16 cellular contexts compared by ENCODE assay signal in the genomic region with DNA sequence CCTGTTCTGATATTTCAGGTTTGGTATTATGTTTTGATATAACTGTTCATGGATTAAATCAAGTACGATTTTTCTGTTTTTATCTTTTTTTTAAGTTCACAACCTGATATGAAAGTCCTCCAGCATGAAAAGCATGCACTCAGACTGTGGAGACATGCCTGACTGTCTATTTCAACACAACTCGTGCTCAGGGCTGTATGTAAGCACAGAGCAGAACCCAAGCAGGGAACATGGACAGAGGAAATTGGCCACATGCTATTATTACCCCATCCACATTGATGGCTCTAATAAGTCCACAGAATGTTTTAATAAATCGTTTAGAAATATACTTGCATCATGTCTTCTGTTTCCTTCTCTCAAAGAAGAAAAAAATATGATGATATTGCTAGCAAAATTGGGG.
DNase-seq lines count a peak whose midpoint lies in the region; ATAC-seq and TF ChIP-seq lines count a peak whose summit lies in the region.
"Had no signal": no experiment of that assay in that cellular context is flagged by ENCODE, and none has a peak within 500 bp of the region (broad histone marks: within the 10 kb centered on the region; RNA-seq: fewer than 3 reads in every experiment).

No MANE protein-coding gene starts in this region.

- no peaks in the 10 kb centered on the region for H3K36me3 Mint-ChIP-seq in CD14-positive monocyte
- H3K36me3 Mint-ChIP-seq: CD8-positive, alpha-beta T cell had no signal

- in situ Hi-C loops in brain microvascular endothelial cell (cut with HindIII; ENCODE audit: low pct_ligation_motif_present, low sequenced_read_pairs): no loop called here

- ATAC-seq in Right ventricle myocardium inferior (peak; percentile 97), heart right ventricle (peak in 6 of 8 donors; percentile 64 to 93 (median 83)), right cardiac atrium (peak; percentile 84 to 85)
- ATAC-seq: CD8-positive, alpha-beta T cell; GM12878 had no signal

- H3K4me3 Mint-ChIP-seq in CD14-positive monocyte: no peak overlapping the region
- H3K4me3 Mint-ChIP-seq: CD8-positive, alpha-beta T cell; H9 had no signal

- no peaks in the 10 kb centered on the region for H3K27me3 Mint-ChIP-seq in CD14-positive monocyte (ENCODE audit: low read depth in 3 of 3)

- no peak overlapping the region for H3K27ac Mint-ChIP-seq in CD14-positive monocyte
- H3K27ac Mint-ChIP-seq: CD8-positive, alpha-beta T cell; H9 had no signal

- no peaks in the 10 kb centered on the region for H3K27me3 ChIP-seq in right atrium auricular region
- no peaks in the 10 kb centered on the region for H3K27me3 ChIP-seq in heart right ventricle
- H3K27me3 ChIP-seq in right cardiac atrium (ENCODE audit: control insufficient read depth, insufficient read depth): no peaks in the 10 kb centered on the region
- H3K27me3 ChIP-seq in brain microvascular endothelial cell (replicated peaks): no peaks in the 10 kb centered on the region
- H3K27me3 ChIP-seq: BLaER1 had no signal

- H3K4me3 ChIP-seq in right atrium auricular region (no peak overlapping the region), heart right ventricle (no peak overlapping the region), right cardiac atrium (ENCODE audit: low read length) (no peak overlapping the region), brain microvascular endothelial cell (ENCODE audit: low read depth, low read length) (no peak overlapping the region)
- H3K4me3 ChIP-seq: BLaER1, GM12878 had no signal

- peak overlapping the region in 1 of 2 donors; percentile 11 for H3K27ac ChIP-seq in right atrium auricular region
- peak overlapping the region in 1 of 10 donors; percentile 43 for H3K27ac ChIP-seq in heart right ventricle
- H3K27ac ChIP-seq in right cardiac atrium (ENCODE audit: low read length): no peak overlapping the region
- H3K27ac ChIP-seq in brain microvascular endothelial cell: no peak overlapping the region
- H3K27ac ChIP-seq: BLaER1 had no signal

- H3K4me1 ChIP-seq in right atrium auricular region (no peaks in the 10 kb centered on the region), heart right ventricle (peaks cover 0 to 6% (median 0%) of the 10 kb centered on the region in 9 donors), right cardiac atrium (ENCODE audit: control insufficient read depth, insufficient read depth, low read length) (no peaks in the 10 kb centered on the region)
- H3K4me1 ChIP-seq: BLaER1 had no signal

- TF ChIP-seq CTCF in right atrium auricular region (IDR thresholded peaks at IDR 0.05): no peak
- no peak for TF ChIP-seq CTCF in heart right ventricle (IDR thresholded peaks at IDR 0.05)
- no peak for TF ChIP-seq CTCF in CD14-positive monocyte (IDR thresholded peaks at IDR 0.05)
- TF ChIP-seq CTCF in brain microvascular endothelial cell (IDR thresholded peaks at IDR 0.05; ENCODE audit: low read depth, low read length, missing control alignments): no peak

- intact Hi-C loops in Right ventricle myocardium inferior (cut with DNase I): no loop called here
- intact Hi-C loops in heart right ventricle (cut with DNase I): no loop called here
- intact Hi-C loops in right cardiac atrium (cut with DNase I): no loop called here
- intact Hi-C loops in CD14-positive monocyte (cut with micrococcal nuclease): no loop called here

- H3K9me3 Mint-ChIP-seq in CD14-positive monocyte: peaks cover 8 to 35% (median 13%) of the 10 kb centered on the region in 7 donors

- H3K9me3 ChIP-seq in right atrium auricular region (peaks cover 0 to 12% of the 10 kb centered on the region in 2 donors), heart right ventricle (peaks cover 0 to 38% (median 3%) of the 10 kb centered on the region in 11 donors), right cardiac atrium (ENCODE audit: control insufficient read depth, low read length) (no peaks in the 10 kb centered on the region)

- 50 to 53% methylated on average over 3 of the region's 3 CpGs for WGBS in heart right ventricle, 2 donors
- WGBS in right cardiac atrium: 38% methylated on average over 3 of the region's 3 CpGs

- H3K4me1 Mint-ChIP-seq in CD14-positive monocyte: no peaks in the 10 kb centered on the region
- H3K4me1 Mint-ChIP-seq: H9 had no signal

- DNase-seq in Right ventricle myocardium inferior (ENCODE audit: missing footprints) (no peak), right atrium auricular region (ENCODE audit: low spot score) (no peak), heart right ventricle (no peak), right cardiac atrium (no peak), CD14-positive monocyte (ENCODE audit: low spot score) (no peak), brain microvascular endothelial cell (no peak), H4 (ENCODE audit: low spot score) (no peak)
- DNase-seq: 8988T; Calu3; CD8-positive, alpha-beta T cell; DMS79 treated with DMSO at 0.1 percent for 48 hours; GF-D8; GOT3; H9 had no signal

- H3K36me3 ChIP-seq in right atrium auricular region: no peaks in the 10 kb centered on the region
- H3K36me3 ChIP-seq in heart right ventricle: no peaks in the 10 kb centered on the region
- no peaks in the 10 kb centered on the region for H3K36me3 ChIP-seq in brain microvascular endothelial cell (replicated peaks)
- H3K36me3 ChIP-seq: BLaER1 had no signal
